9 cellular contexts compared by ENCODE assay signal in the genomic region with DNA sequence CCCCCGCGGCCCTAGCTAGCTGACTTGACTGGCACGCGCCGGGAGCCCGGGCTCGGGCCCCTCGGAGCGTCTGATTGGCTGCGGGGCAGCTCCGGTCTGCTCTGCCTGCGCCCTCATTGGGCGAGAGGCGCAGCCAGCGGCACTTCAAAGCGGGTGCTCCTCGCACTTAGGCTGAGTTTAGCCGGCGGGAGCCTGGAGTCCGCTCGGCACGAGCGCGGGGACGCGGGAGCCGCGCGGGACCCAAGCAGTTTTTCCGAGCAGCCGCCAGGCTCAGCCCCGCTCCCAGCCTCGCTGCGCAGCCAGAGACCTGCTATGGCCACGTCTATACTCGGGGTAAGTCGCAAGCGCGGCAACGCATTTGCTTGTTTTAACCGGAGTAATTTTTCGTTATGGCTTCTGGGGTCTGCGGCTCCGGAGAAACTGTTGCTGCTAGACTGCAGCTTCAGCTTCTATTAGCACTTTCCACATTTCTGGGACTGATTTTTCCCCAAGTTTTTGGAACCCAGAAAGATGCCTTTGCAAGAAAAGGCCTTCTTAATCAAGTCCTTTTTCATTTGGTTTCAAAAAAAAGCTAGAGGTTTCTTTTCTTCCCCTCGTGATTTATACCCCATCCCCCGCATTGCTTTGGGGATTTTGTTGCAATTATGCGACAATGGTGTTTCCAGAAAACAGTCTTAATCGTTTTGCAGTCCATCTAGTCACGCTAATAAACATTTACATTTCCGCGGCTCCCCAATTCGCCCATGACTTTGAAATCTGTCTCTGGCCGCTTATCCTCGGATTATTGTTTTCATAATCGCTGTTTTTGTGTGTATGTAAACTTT. TPM values are rescaled to one million over a fixed set of nuclear protein-coding genes. Genes with fewer than 3 reads are reported as not detected.
DNase-seq lines count a peak whose midpoint lies in the region; ATAC-seq and TF ChIP-seq lines count a peak whose summit lies in the region.
"Had no signal": no experiment of that assay in that cellular context is flagged by ENCODE, and none has a peak within 500 bp of the region (broad histone marks: within the 10 kb centered on the region; RNA-seq: fewer than 3 reads in every experiment).

A gene (plus strand): TSS at position 174 of the 824 bp plus-strand sequence. CDS start 139 bp downstream, at position 313.

- TF ChIP-seq POLR2A in spleen (IDR thresholded peaks at IDR 0.05), result no peak

- TF ChIP-seq CTCF in WERI-Rb-1 (IDR thresholded peaks at IDR 0.05; ENCODE audit: low read depth, low read length), result no peak
- TF ChIP-seq CTCF in foreskin fibroblast (IDR thresholded peaks at IDR 0.05; ENCODE audit: low read depth, low read length), result no peak
- TF ChIP-seq CTCF in spleen (IDR thresholded peaks at IDR 0.05 in 8 of 11, conservative IDR thresholded peaks at IDR 0.05 in 3 of 11), result no peak

- H3K27me3 ChIP-seq in WERI-Rb-1 (ENCODE audit: insufficient read depth, low read depth, severe bottlenecking), result no peaks in the 10 kb centered on the region
- H3K27me3 ChIP-seq in spleen (replicated peaks in 1 of 7), result peaks cover 32 to 100% (median 100%) of the 10 kb centered on the region in 7 donors

- no peaks in the 10 kb centered on the region for H3K9me3 ChIP-seq in WERI-Rb-1 (ENCODE audit: severe bottlenecking)
- H3K9me3 ChIP-seq in spleen, result peaks cover 0 to 3% (median 0%) of the 10 kb centered on the region in 8 donors

- DNase-seq in DMS 273 treated with DMSO at 0.1 percent for 48 hours (lab: John Stamatoyannopoulos, UW) (peak; percentile 34), HuH-7 (ENCODE audit: low spot score) (peak; percentile 98), WERI-Rb-1 (peak; percentile 93), foreskin fibroblast (peak; percentile 38 to 69), spleen (no peak), NCI-H2029 (lab: John Stamatoyannopoulos, UW) (no peak), dedifferentiated amniotic fluid mesenchymal stem cell (ENCODE audit: extremely low spot score) (no peak)
- DNase-seq: left cardiac atrium had no signal

- peaks cover 20% of the 10 kb centered on the region for H3K36me3 ChIP-seq in WERI-Rb-1
- no peaks in the 10 kb centered on the region for H3K36me3 ChIP-seq in spleen

- intact Hi-C loops in spleen (cut with DNase I; ENCODE audit: low total_unique reads), result no loop called here

- WGBS in spleen, 5 donors, result 3 to 6% (median 4%) methylated on average over 27 to 55 of the region's 55 CpGs

- ATAC-seq in GM18909 (IDR thresholded peaks at IDR 0.05; ENCODE audit: poor library complexity, unreplicated experiment), result no peak

- H3K27ac ChIP-seq in WERI-Rb-1, result peak within 1 kb of the TSS; percentile 83
- H3K27ac ChIP-seq in spleen, result no peak within 1 kb of the TSS

- H3K4me1 ChIP-seq in spleen, result peaks cover 16 to 70% (median 58%) of the 10 kb centered on the region in 6 donors

- peak within 1 kb of the TSS; percentile 80 for H3K4me3 ChIP-seq in WERI-Rb-1 (ENCODE audit: low read depth, low read length)
- H3K4me3 ChIP-seq in foreskin fibroblast (ENCODE audit: low read depth in 1 of 2, low read length in 2 of 2), result peak within 1 kb of the TSS; percentile 32 to 45
- peak within 1 kb of the TSS in 6 of 8 donors; percentile 39 to 70 (median 42) for H3K4me3 ChIP-seq in spleen

RNA-seq across cellular contexts. Expression of the gene that starts here (rescaled TPM):
- total RNA-seq in spleen, result not detected
- polyA plus RNA-seq in spleen, result not detected
- total RNA-seq: left cardiac atrium had no signal

Comparison
In these comparisons a context has a peak if more than half of its experiments do, and no peak if none do; other contexts are left out.
1. DNase-seq: peak in DMS 273 treated with DMSO at 0.1 percent for 48 hours (single experiment), HuH-7 (single experiment), WERI-Rb-1 (single experiment) and foreskin fibroblast (2 of 2); none in spleen (single experiment), NCI-H2029 (single experiment) and dedifferentiated amniotic fluid mesenchymal stem cell (single experiment).
2. Peak in every context shown above with its lines, with median percentiles within 50 percentile points of each other: H3K4me3 ChIP-seq.